ENCODE assay signal across 12 cellular contexts in genomic region chr17:32495347-32496253, GRCh38. TPM values are rescaled to one million over a fixed set of nuclear protein-coding genes. Genes with fewer than 3 reads are reported as not detected.
DNase-seq lines count a peak whose midpoint lies in the region; ATAC-seq and TF ChIP-seq lines count a peak whose summit lies in the region.
"Had no signal": no experiment of that assay in that cellular context is flagged by ENCODE, and none has a peak within 500 bp of the region (broad histone marks: within the 10 kb centered on the region; RNA-seq: fewer than 3 reads in every experiment).

No MANE protein-coding gene starts in this region.

- H3K27me3 ChIP-seq in left lung (no peaks in the 10 kb centered on the region), upper lobe of right lung (no peaks in the 10 kb centered on the region)
- H3K27me3 ChIP-seq: suprapubic skin had no signal

- no peak for TF ChIP-seq CTCF in left lung (IDR thresholded peaks at IDR 0.05)
- TF ChIP-seq CTCF in upper lobe of right lung (IDR thresholded peaks at IDR 0.05): no peak

- no peaks in the 10 kb centered on the region for H3K9me3 Mint-ChIP-seq in activated naive CD4-positive, alpha-beta T cell treated with anti-CD3 and anti-CD28 coated beads, Interleukin-2, amount 10 ng/mL, durations not matched to agents 7 days and 5 days

- H3K36me3 ChIP-seq in left lung: peaks cover 0 to 5% of the 10 kb centered on the region in 2 donors
- H3K36me3 ChIP-seq in upper lobe of right lung: no peaks in the 10 kb centered on the region
- H3K36me3 ChIP-seq: suprapubic skin had no signal

- no peak for ATAC-seq in left lung
- ATAC-seq in upper lobe of right lung: peak; percentile 38
- ATAC-seq in GM21717 (IDR thresholded peaks at IDR 0.05; ENCODE audit: unreplicated experiment): no peak

- H3K4me3 ChIP-seq in left lung (no peak overlapping the region), upper lobe of right lung (no peak overlapping the region)
- H3K4me3 ChIP-seq: suprapubic skin had no signal

- peaks cover 40% of the 10 kb centered on the region for H3K4me1 Mint-ChIP-seq in activated naive CD4-positive, alpha-beta T cell treated with anti-CD3 and anti-CD28 coated beads, Interleukin-2, amount 10 ng/mL, durations not matched to agents 7 days and 5 days

- peaks cover 7% of the 10 kb centered on the region for H3K36me3 Mint-ChIP-seq in activated naive CD4-positive, alpha-beta T cell treated with anti-CD3 and anti-CD28 coated beads, Interleukin-2, amount 10 ng/mL, durations not matched to agents 7 days and 5 days
- H3K36me3 Mint-ChIP-seq: activated naive CD8-positive, alpha-beta T cell had no signal

- H3K27me3 Mint-ChIP-seq in activated naive CD4-positive, alpha-beta T cell treated with anti-CD3 and anti-CD28 coated beads, Interleukin-2, amount 10 ng/mL, durations not matched to agents 7 days and 5 days: no peaks in the 10 kb centered on the region
- H3K27me3 Mint-ChIP-seq: activated naive CD8-positive, alpha-beta T cell had no signal

- CTCF ChIA-PET in activated naive CD4-positive, alpha-beta T cell treated with anti-CD3 and anti-CD28 coated beads, Interleukin-2, amount 10 ng/mL, durations not matched to agents 7 days and 5 days (lab: Charles Lee): interaction anchor here (0.9 kb wide), 1 partner anchor 12 kb away, joined by 6 read pairs; no protein-coding TSS in a partner anchor

- intact Hi-C loops in left lung (cut with DNase I) (no loop called here), upper lobe of right lung (cut with DNase I) (no loop called here)

- DNase-seq in activated naive CD4-positive, alpha-beta T cell treated with anti-CD3 and anti-CD28 coated beads, Interleukin-2, amount 10 ng/mL, durations not matched to agents 7 days and 5 days: no peak
- DNase-seq in activated naive CD4-positive, alpha-beta T cell treated with Interleukin-2 at 50 U/mL for 16 hours: no peak
- DNase-seq in cerebellar cortex (ENCODE audit: low spot score) (peak; percentile 79), left lung (peak; percentile 31 to 83), upper lobe of right lung (peak; percentile 69), GF-D8 (lab: John Stamatoyannopoulos, UW) (no peak), ureter (ENCODE audit: low spot score) (no peak)
- DNase-seq: NCI-H1048, small intestine had no signal

- H3K9me3 ChIP-seq in left lung (no peaks in the 10 kb centered on the region), upper lobe of right lung (no peaks in the 10 kb centered on the region)
- H3K9me3 ChIP-seq: suprapubic skin had no signal

- H3K27ac Mint-ChIP-seq in activated naive CD4-positive, alpha-beta T cell treated with anti-CD3 and anti-CD28 coated beads, Interleukin-2, amount 10 ng/mL, durations not matched to agents 7 days and 5 days: peak overlapping the region; percentile 60
- H3K27ac Mint-ChIP-seq: activated naive CD8-positive, alpha-beta T cell had no signal

- no peak overlapping the region for H3K4me3 Mint-ChIP-seq in activated naive CD4-positive, alpha-beta T cell treated with anti-CD3 and anti-CD28 coated beads, Interleukin-2, amount 10 ng/mL, durations not matched to agents 7 days and 5 days
- H3K4me3 Mint-ChIP-seq: activated naive CD8-positive, alpha-beta T cell had no signal

- H3K27ac ChIP-seq in left lung (no peak overlapping the region), upper lobe of right lung (no peak overlapping the region)
- H3K27ac ChIP-seq: suprapubic skin had no signal

- H3K4me1 ChIP-seq in left lung (peaks cover 0 to 44% of the 10 kb centered on the region in 2 donors), upper lobe of right lung (peaks cover 7% of the 10 kb centered on the region)
- H3K4me1 ChIP-seq: suprapubic skin had no signal

RNA-seq across cellular contexts. Expression of gene CDK5R1, which starts 8.8 kb away (rescaled TPM):
- total RNA-seq in left lung (1 to 10 TPM; 1.3 to 1.5 TPM), upper lobe of right lung (1.6 TPM), ureter (0.83 TPM)

RNA-seq across cellular contexts. Expression of gene PSMD11, which starts 51.3 kb away (rescaled TPM):
- total RNA-seq in left lung: 100 to 1,000 TPM in 1 of 2 donors, 10 to 100 TPM in 1; 67.4 to 115 TPM
- 62.8 TPM for total RNA-seq in upper lobe of right lung
- total RNA-seq in ureter: 80.9 TPM

Comparison
In these comparisons a context has a peak if more than half of its experiments do, and no peak if none do; other contexts are left out.
1. DNase-seq: peak in cerebellar cortex (single experiment), left lung (2 of 2) and upper lobe of right lung (single experiment); none in activated naive CD4-positive, alpha-beta T cell treated with anti-CD3 and anti-CD28 coated beads, Interleukin-2, amount 10 ng/mL, durations not matched to agents 7 days and 5 days (single experiment), activated naive CD4-positive, alpha-beta T cell treated with Interleukin-2 at 50 U/mL for 16 hours (single experiment), GF-D8 (single experiment) and ureter (single experiment).